8 cellular contexts compared by ENCODE assay signal in the genomic region with DNA sequence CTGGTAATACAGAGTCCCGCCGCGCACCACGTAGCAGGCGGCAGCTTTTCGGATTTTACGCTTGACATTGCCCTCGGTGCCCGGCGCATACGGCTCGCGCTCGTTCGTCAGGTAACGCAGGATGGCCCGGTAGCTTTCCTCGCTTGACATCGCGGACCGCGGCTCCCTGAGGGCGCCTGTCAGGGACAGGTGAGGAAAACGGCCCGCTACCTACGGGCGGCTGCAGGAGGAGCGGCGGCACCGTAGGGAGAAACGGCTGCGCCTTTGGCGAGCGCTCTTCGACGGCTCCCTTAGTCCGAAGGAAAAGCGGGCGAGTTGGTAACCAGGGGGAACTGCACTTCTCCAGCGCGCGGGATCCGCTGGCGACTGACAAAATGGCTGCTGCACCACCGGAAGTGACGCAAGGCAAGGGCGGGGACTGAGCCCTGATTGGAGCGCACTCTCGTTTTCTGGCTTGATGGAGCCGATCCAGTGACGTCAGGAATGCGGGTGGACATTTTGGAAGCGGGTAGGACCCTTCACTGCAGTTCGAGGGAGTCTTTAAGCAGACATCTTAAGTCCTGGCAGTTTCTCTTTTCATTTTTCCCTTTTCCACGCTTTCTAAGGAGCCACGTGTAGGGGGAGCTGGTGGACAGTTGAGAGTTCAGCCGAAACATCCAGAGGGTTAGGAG. TPM values are rescaled to one million over a fixed set of nuclear protein-coding genes. Genes with fewer than 3 reads are reported as not detected.
DNase-seq lines count a peak whose midpoint lies in the region; ATAC-seq and TF ChIP-seq lines count a peak whose summit lies in the region.

A gene with protein sequence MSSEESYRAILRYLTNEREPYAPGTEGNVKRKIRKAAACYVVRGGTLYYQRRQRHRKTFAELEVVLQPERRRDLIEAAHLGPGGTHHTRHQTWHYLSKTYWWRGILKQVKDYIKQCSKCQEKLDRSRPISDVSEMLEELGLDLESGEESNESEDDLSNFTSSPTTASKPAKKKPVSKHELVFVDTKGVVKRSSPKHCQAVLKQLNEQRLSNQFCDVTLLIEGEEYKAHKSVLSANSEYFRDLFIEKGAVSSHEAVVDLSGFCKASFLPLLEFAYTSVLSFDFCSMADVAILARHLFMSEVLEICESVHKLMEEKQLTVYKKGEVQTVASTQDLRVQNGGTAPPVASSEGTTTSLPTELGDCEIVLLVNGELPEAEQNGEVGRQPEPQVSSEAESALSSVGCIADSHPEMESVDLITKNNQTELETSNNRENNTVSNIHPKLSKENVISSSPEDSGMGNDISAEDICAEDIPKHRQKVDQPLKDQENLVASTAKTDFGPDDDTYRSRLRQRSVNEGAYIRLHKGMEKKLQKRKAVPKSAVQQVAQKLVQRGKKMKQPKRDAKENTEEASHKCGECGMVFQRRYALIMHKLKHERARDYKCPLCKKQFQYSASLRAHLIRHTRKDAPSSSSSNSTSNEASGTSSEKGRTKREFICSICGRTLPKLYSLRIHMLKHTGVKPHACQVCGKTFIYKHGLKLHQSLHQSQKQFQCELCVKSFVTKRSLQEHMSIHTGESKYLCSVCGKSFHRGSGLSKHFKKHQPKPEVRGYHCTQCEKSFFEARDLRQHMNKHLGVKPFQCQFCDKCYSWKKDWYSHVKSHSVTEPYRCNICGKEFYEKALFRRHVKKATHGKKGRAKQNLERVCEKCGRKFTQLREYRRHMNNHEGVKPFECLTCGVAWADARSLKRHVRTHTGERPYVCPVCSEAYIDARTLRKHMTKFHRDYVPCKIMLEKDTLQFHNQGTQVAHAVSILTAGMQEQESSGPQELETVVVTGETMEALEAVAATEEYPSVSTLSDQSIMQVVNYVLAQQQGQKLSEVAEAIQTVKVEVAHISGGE (minus strand): TSS at position 368 of the 671 bp plus-strand sequence. CDS start 218 bp downstream, at position 150.

- POLR2A ChIA-PET in AG04450 (lab: Yijun Ruan, JAX) = interaction anchor here (0.7 to 3.5 kb wide), 5 partner anchors 10 to 103 kb away, joined by 3 to 24 read pairs (median 5); a partner anchor contains a TSS

- ATAC-seq in HG03520 (IDR thresholded peaks at IDR 0.05; ENCODE audit: unreplicated experiment) = peak; percentile 63

- no peaks in the 10 kb centered on the region; the same call in 1 of the 2 replicates for H3K9me3 ChIP-seq in AG04450 (ENCODE audit: control insufficient read depth, insufficient read depth, low read length)

- peak within 1 kb of the TSS; percentile 96 for H3K4me3 ChIP-seq in AG04450 (ENCODE audit: low read depth, low read length)

- TF ChIP-seq CTCF in AG04450 (IDR thresholded peaks at IDR 0.05; ENCODE audit: low read depth, low read length) = peak; percentile 69

- CTCF ChIA-PET in AG04450 (lab: Charles Lee) = interaction anchor here (1.7 to 3.2 kb wide), 3 partner anchors 9 to 103 kb away, joined by 4 to 15 read pairs (median 14); a partner anchor contains a TSS

- DNase-seq in AG04450 (ENCODE audit: low read depth, low spot score) (peak; percentile 100), GM19240 (ENCODE audit: insufficient read length, low spot score) (peak; percentile 75), ecto neural progenitor cell (ENCODE audit: low spot score) (peak; percentile 100), medulla oblongata (ENCODE audit: extremely low spot score) (peak; percentile 100), NCI-H1694 treated with DMSO at 0.1 percent for 48 hours (lab: John Stamatoyannopoulos, UW) (no peak)
- peak; percentile 100 for DNase-seq in activated CD4-positive, alpha-beta T cell treated with anti-CD3 and anti-CD28 coated beads for 48 hours
- DNase-seq in stimulated activated CD8-positive, alpha-beta memory T cell treated with anti-CD3 and anti-CD28 coated beads, Interleukin-15, amount 100 ng/mL, for 1 hour (ENCODE audit: low read depth) = peak; percentile 100

- no peaks in the 10 kb centered on the region for H3K27me3 ChIP-seq in AG04450 (ENCODE audit: control insufficient read depth, insufficient read depth, low read length)

- peak within 1 kb of the TSS; percentile 91 for H3K27ac ChIP-seq in AG04450 (ENCODE audit: low read depth, low read length)

RNA-seq across cellular contexts. Expression of the gene that starts here (rescaled TPM):
- polyA plus RNA-seq in AG04450 (2011; rRNA removed) = 9.8 and 13.8 TPM in 2 replicates
- 10.1 and 19.9 TPM in 2 replicates for polyA minus RNA-seq in AG04450 (2011; rRNA and poly(A)+ RNA removed)
